In genomic region chr12:58190624-58191023, GRCh38 we compare ENCODE assay signal across 22 cellular contexts.
"Had no signal": no experiment of that assay in that cellular context is flagged by ENCODE, and none has a peak within 500 bp of the region (broad histone marks: within the 10 kb centered on the region; RNA-seq: fewer than 3 reads in every experiment).

No MANE protein-coding gene starts in this region.

- H3K27me3 Mint-ChIP-seq: dendritic cell treated with granulocyte-macrophage colony-stimulating factor and Interleukin-4, amounts not matched to agents 40 ng/mL and 50 ng/mL, for 4 days had no signal

- ATAC-seq: effector memory CD8-positive, alpha-beta T cell; esophagus mucosa; foreskin keratinocyte; gastrocnemius medialis; gastroesophageal sphincter; heart right ventricle had no signal

- H3K27ac Mint-ChIP-seq: dendritic cell treated with granulocyte-macrophage colony-stimulating factor and Interleukin-4, amounts not matched to agents 40 ng/mL and 50 ng/mL, for 4 days; effector memory CD8-positive, alpha-beta T cell had no signal

- H3K36me3 ChIP-seq: colonic mucosa, esophagus muscularis mucosa, esophagus squamous epithelium, gastrocnemius medialis, gastroesophageal sphincter, heart right ventricle had no signal

- H3K9me3 ChIP-seq: colonic mucosa, gastrocnemius medialis had no signal

- H3K27me3 ChIP-seq: colonic mucosa, dorsolateral prefrontal cortex, esophagus muscularis mucosa, esophagus squamous epithelium, foreskin keratinocyte, gastrocnemius medialis, gastroesophageal sphincter, heart right ventricle had no signal

- H3K4me3 Mint-ChIP-seq: dendritic cell treated with granulocyte-macrophage colony-stimulating factor and Interleukin-4, amounts not matched to agents 40 ng/mL and 50 ng/mL, for 4 days; effector memory CD8-positive, alpha-beta T cell had no signal

- H3K4me3 ChIP-seq: colonic mucosa, coronary artery, dorsolateral prefrontal cortex, esophagus muscularis mucosa, esophagus squamous epithelium, gastrocnemius medialis, gastroesophageal sphincter, heart right ventricle had no signal

- H3K27ac ChIP-seq: colonic mucosa, coronary artery, dorsolateral prefrontal cortex, epithelial cell of prostate, esophagus muscularis mucosa, foreskin keratinocyte, gastrocnemius medialis, gastroesophageal sphincter, heart right ventricle had no signal

- DNase-seq: colonic mucosa; cortex of kidney; dermis blood vessel endothelial cell; dorsolateral prefrontal cortex; effector CD4-positive, alpha-beta T cell; effector CD8-positive, alpha-beta T cell; effector memory CD4-positive, alpha-beta T cell; effector memory CD8-positive, alpha-beta T cell; erythroblast; esophagus squamous epithelium; foreskin fibroblast; foreskin keratinocyte; gastrocnemius medialis; glutamatergic neuron; head of caudate nucleus; heart right ventricle had no signal

- H3K4me1 ChIP-seq: colonic mucosa, esophagus muscularis mucosa, foreskin keratinocyte, gastrocnemius medialis, gastroesophageal sphincter, heart right ventricle had no signal
